10 cellular contexts compared by ENCODE assay signal in the genomic region with DNA sequence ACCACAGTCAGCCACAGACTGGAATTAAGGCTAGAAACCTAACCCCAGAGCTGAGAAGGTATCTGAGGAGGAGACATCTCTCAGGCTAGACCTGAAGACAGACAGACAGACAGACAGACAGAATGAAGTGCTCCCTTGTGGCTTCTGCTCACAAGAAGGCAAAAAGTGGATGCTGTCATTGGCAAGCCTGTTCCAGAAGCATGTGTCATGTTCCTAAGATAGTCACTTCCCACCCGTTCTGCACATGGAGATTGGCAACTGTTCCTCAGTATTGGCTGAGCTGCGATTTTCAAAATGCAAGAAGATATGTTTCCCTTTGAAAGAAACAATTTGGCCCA.
DNase-seq lines count a peak whose midpoint lies in the region; ATAC-seq and TF ChIP-seq lines count a peak whose summit lies in the region.
"Had no signal": no experiment of that assay in that cellular context is flagged by ENCODE, and none has a peak within 500 bp of the region (broad histone marks: within the 10 kb centered on the region; RNA-seq: fewer than 3 reads in every experiment).

No MANE protein-coding gene starts in this region.

- no peak overlapping the region for H3K4me3 Mint-ChIP-seq in natural killer cell
- H3K4me3 Mint-ChIP-seq: GM23338 had no signal

- H3K27ac ChIP-seq in ascending aorta = peak overlapping the region; percentile 78 to 89
- peak overlapping the region; percentile 59 for H3K27ac ChIP-seq in skeletal muscle tissue (ENCODE audit: low read depth, low read length)

- no peaks in the 10 kb centered on the region for H3K36me3 Mint-ChIP-seq in natural killer cell

- H3K27me3 ChIP-seq in ascending aorta (no peaks in the 10 kb centered on the region), skeletal muscle tissue (ENCODE audit: control insufficient read depth in 3 of 3, insufficient read depth in 3 of 3, low read length in 3 of 3) (no peaks in the 10 kb centered on the region)
- H3K27me3 ChIP-seq: suprapubic skin had no signal

- no peaks in the 10 kb centered on the region for H3K9me3 ChIP-seq in ascending aorta
- H3K9me3 ChIP-seq in skeletal muscle tissue (ENCODE audit: control insufficient read depth in 3 of 3, low read length in 3 of 3) = no peaks in the 10 kb centered on the region
- H3K9me3 ChIP-seq: suprapubic skin had no signal

- peaks cover 0 to 6% of the 10 kb centered on the region in 2 donors for H3K27me3 Mint-ChIP-seq in natural killer cell (ENCODE audit: low read depth in 2 of 2)

- intact Hi-C loops in ascending aorta (cut with DNase I) (loop anchor here (10.0 kb wide), 1 partner anchor 449 kb away; no protein-coding TSS in a partner anchor), natural killer cell (cut with micrococcal nuclease) (no loop called here)

- H3K36me3 ChIP-seq in ascending aorta = no peaks in the 10 kb centered on the region
- no peaks in the 10 kb centered on the region for H3K36me3 ChIP-seq in skeletal muscle tissue (ENCODE audit: control insufficient read depth in 3 of 3, insufficient read depth in 3 of 3, low read length in 3 of 3)
- H3K36me3 ChIP-seq: suprapubic skin had no signal

- no peaks in the 10 kb centered on the region for H3K4me1 Mint-ChIP-seq in natural killer cell

- ATAC-seq in GM18519 (IDR thresholded peaks at IDR 0.05; ENCODE audit: low FRiP score, unreplicated experiment) (no peak), natural killer cell (no peak)

- H3K4me1 ChIP-seq in ascending aorta (peaks cover 13 to 44% of the 10 kb centered on the region in 2 donors), skeletal muscle tissue (ENCODE audit: control insufficient read depth in 3 of 3, insufficient read depth in 3 of 3, low read length in 3 of 3) (peaks cover 24 to 38% (median 26%) of the 10 kb centered on the region in 3 donors)

- peaks cover 0 to 2% of the 10 kb centered on the region in 2 donors for H3K9me3 Mint-ChIP-seq in natural killer cell

- DNase-seq in GM04504 (ENCODE audit: low read depth) = peak; percentile 62
- peak in 1 of 2 donors; percentile 88 for DNase-seq in ascending aorta (ENCODE audit: low spot score in 2 of 2)
- DNase-seq in glomerular visceral epithelial cell (ENCODE audit: extremely low spot score) = peak; percentile 59
- DNase-seq in pons (ENCODE audit: low spot score) = no peak
- DNase-seq in natural killer cell = no peak
- DNase-seq: NCI-H774 had no signal

- H3K4me3 ChIP-seq in ascending aorta = peak overlapping the region in 1 of 2 donors; percentile 0
- peak overlapping the region in 1 of 3 donors; percentile 4 for H3K4me3 ChIP-seq in skeletal muscle tissue (ENCODE audit: low read length in 3 of 3)
- H3K4me3 ChIP-seq: GM23338, suprapubic skin had no signal

- TF ChIP-seq CTCF in ascending aorta (IDR thresholded peaks at IDR 0.05) = no peak
- no peak for TF ChIP-seq CTCF in natural killer cell (IDR thresholded peaks at IDR 0.05)

- H3K9ac ChIP-seq in skeletal muscle tissue (ENCODE audit: low read depth in 1 of 3, low read length in 3 of 3) = peak overlapping the region in 1 of 3 donors; percentile 9

- H3K27ac Mint-ChIP-seq in natural killer cell = no peak overlapping the region

Comparison
In these comparisons a context has a peak if more than half of its experiments do, and no peak if none do; other contexts are left out.
1. DNase-seq: peak in GM04504 (single experiment) and glomerular visceral epithelial cell (single experiment); none in pons (single experiment) and natural killer cell (single experiment).